Comparison of ENCODE assay signal across 24 cellular contexts in genomic region chr7:21448974-21449373, GRCh38. TPM values are rescaled to one million over a fixed set of nuclear protein-coding genes. Genes with fewer than 3 reads are reported as not detected.
DNase-seq lines count a peak whose midpoint lies in the region; ATAC-seq and TF ChIP-seq lines count a peak whose summit lies in the region.
"Had no signal": no experiment of that assay in that cellular context is flagged by ENCODE, and none has a peak within 500 bp of the region (broad histone marks: within the 10 kb centered on the region; RNA-seq: fewer than 3 reads in every experiment).

No MANE protein-coding gene starts in this region.

- H3K4me3 ChIP-seq in DND-41 (ENCODE audit: low read depth in 1 of 2, low read length in 2 of 2) = no peak overlapping the region
- H3K4me3 ChIP-seq: K562 had no signal

- CTCF ChIA-PET in activated naive CD4-positive, alpha-beta T cell treated with anti-CD3 and anti-CD28 coated beads, Interleukin-2, amount 10 ng/mL, durations not matched to agents 7 days and 5 days (lab: Charles Lee) = no interaction called here

- ATAC-seq in DND-41 (ENCODE audit: insufficient read depth, low read depth) = peak; percentile 72
- no peak for ATAC-seq in stimulated activated memory B cell treated with anti-CD40 and anti-IgM and Interleukin-4, amounts not matched to agents 10 μg/mL and 1 μg/mL and 100 μg/mL, for 72 hours
- ATAC-seq: CD8-positive, alpha-beta T cell; HCT116; K562 had no signal

- H3K27me3 Mint-ChIP-seq in activated naive CD4-positive, alpha-beta T cell treated with anti-CD3 and anti-CD28 coated beads, Interleukin-2, amount 10 ng/mL, durations not matched to agents 7 days and 5 days = no peaks in the 10 kb centered on the region
- no peaks in the 10 kb centered on the region for H3K27me3 Mint-ChIP-seq in stimulated activated memory B cell treated with anti-CD40 and anti-IgM and Interleukin-4, amounts not matched to agents 10 μg/mL and 1 μg/mL and 100 μg/mL, for 72 hours
- H3K27me3 Mint-ChIP-seq in osteocyte (ENCODE audit: unreplicated experiment) = no peaks in the 10 kb centered on the region

- H3K9me3 Mint-ChIP-seq in activated naive CD4-positive, alpha-beta T cell treated with anti-CD3 and anti-CD28 coated beads, Interleukin-2, amount 10 ng/mL, durations not matched to agents 7 days and 5 days = peaks cover 38% of the 10 kb centered on the region
- H3K9me3 Mint-ChIP-seq in stimulated activated memory B cell treated with anti-CD40 and anti-IgM and Interleukin-4, amounts not matched to agents 10 μg/mL and 1 μg/mL and 100 μg/mL, for 72 hours = peaks cover 3% of the 10 kb centered on the region
- H3K9me3 Mint-ChIP-seq in osteocyte (ENCODE audit: unreplicated experiment) = peaks cover 9% of the 10 kb centered on the region

- H3K4me3 Mint-ChIP-seq in activated naive CD4-positive, alpha-beta T cell treated with anti-CD3 and anti-CD28 coated beads, Interleukin-2, amount 10 ng/mL, durations not matched to agents 7 days and 5 days = no peak overlapping the region
- H3K4me3 Mint-ChIP-seq in stimulated activated memory B cell treated with anti-CD40 and anti-IgM and Interleukin-4, amounts not matched to agents 10 μg/mL and 1 μg/mL and 100 μg/mL, for 72 hours = no peak overlapping the region
- H3K4me3 Mint-ChIP-seq in osteocyte (ENCODE audit: unreplicated experiment) = no peak overlapping the region
- H3K4me3 Mint-ChIP-seq: CD8-positive, alpha-beta T cell had no signal

- no peaks in the 10 kb centered on the region for H4K20me1 ChIP-seq in DND-41 (ENCODE audit: insufficient read depth, low read length)

- no peak for DNase-seq in activated naive CD4-positive, alpha-beta T cell treated with anti-CD3 and anti-CD28 coated beads, Interleukin-2, amount 10 ng/mL, durations not matched to agents 7 days and 5 days
- no peak for DNase-seq in activated naive CD4-positive, alpha-beta T cell treated with anti-CD3 and anti-CD28 coated beads, Interleukin-2, amount 50 U/mL, for 16 hours
- DNase-seq in DND-41 = peak; percentile 23
- peak; percentile 27 for DNase-seq in SW480 (ENCODE audit: low spot score)
- DNase-seq in hippocampal formation (lab: John Stamatoyannopoulos, UW) = no peak
- DNase-seq in osteocyte (ENCODE audit: extremely low spot score, unreplicated experiment) = no peak
- DNase-seq: C1 segment of cervical spinal cord; Caco-2; CD8-positive, alpha-beta T cell; EL; GF-D8; GOT3; Kasumi-1; MV-4-11; NCI-H1105; NCI-H146; NCI-H1930; NCI-H2107; NCI-H524; Right ventricle myocardium superior; RPMI8226 had no signal

- no peak for TF ChIP-seq CTCF in DND-41 (IDR thresholded peaks at IDR 0.05; ENCODE audit: borderline replicate concordance, extremely low read depth, low read length, poor library complexity, severe bottlenecking)
- no peak for TF ChIP-seq CTCF in osteocyte (IDR thresholded peaks at IDR 0.05)

- H3K27me3 ChIP-seq in DND-41 (ENCODE audit: insufficient read depth, low read length, poor library complexity) = no peaks in the 10 kb centered on the region

- peaks cover 16% of the 10 kb centered on the region for H3K36me3 ChIP-seq in DND-41 (ENCODE audit: insufficient read depth, low read length)

- no peak overlapping the region for H3K9ac ChIP-seq in DND-41 (ENCODE audit: low read depth, low read length)

- H3K79me2 ChIP-seq in DND-41 (ENCODE audit: insufficient read depth, low read length) = no peaks in the 10 kb centered on the region

- peaks cover 10% of the 10 kb centered on the region for H3K4me1 ChIP-seq in DND-41 (ENCODE audit: insufficient read depth, low read length)
- H3K4me1 ChIP-seq: Caco-2 had no signal

- peaks cover 25% of the 10 kb centered on the region for H3K4me1 Mint-ChIP-seq in activated naive CD4-positive, alpha-beta T cell treated with anti-CD3 and anti-CD28 coated beads, Interleukin-2, amount 10 ng/mL, durations not matched to agents 7 days and 5 days
- peaks cover 37% of the 10 kb centered on the region for H3K4me1 Mint-ChIP-seq in stimulated activated memory B cell treated with anti-CD40 and anti-IgM and Interleukin-4, amounts not matched to agents 10 μg/mL and 1 μg/mL and 100 μg/mL, for 72 hours
- no peaks in the 10 kb centered on the region for H3K4me1 Mint-ChIP-seq in osteocyte (ENCODE audit: unreplicated experiment)

- peak overlapping the region; percentile 12 for H3K27ac Mint-ChIP-seq in activated naive CD4-positive, alpha-beta T cell treated with anti-CD3 and anti-CD28 coated beads, Interleukin-2, amount 10 ng/mL, durations not matched to agents 7 days and 5 days
- H3K27ac Mint-ChIP-seq in stimulated activated memory B cell treated with anti-CD40 and anti-IgM and Interleukin-4, amounts not matched to agents 10 μg/mL and 1 μg/mL and 100 μg/mL, for 72 hours = peak overlapping the region; percentile 44
- no peak overlapping the region for H3K27ac Mint-ChIP-seq in osteocyte (ENCODE audit: unreplicated experiment)
- H3K27ac Mint-ChIP-seq: CD8-positive, alpha-beta T cell had no signal

- no peak overlapping the region for H3K27ac ChIP-seq in DND-41 (ENCODE audit: low read length)

- no peak overlapping the region for H3K4me2 ChIP-seq in DND-41 (ENCODE audit: insufficient read depth, low read length)

- peaks cover 79% of the 10 kb centered on the region for H3K36me3 Mint-ChIP-seq in activated naive CD4-positive, alpha-beta T cell treated with anti-CD3 and anti-CD28 coated beads, Interleukin-2, amount 10 ng/mL, durations not matched to agents 7 days and 5 days
- H3K36me3 Mint-ChIP-seq in stimulated activated memory B cell treated with anti-CD40 and anti-IgM and Interleukin-4, amounts not matched to agents 10 μg/mL and 1 μg/mL and 100 μg/mL, for 72 hours = peaks cover 44% of the 10 kb centered on the region
- peaks cover 7% of the 10 kb centered on the region for H3K36me3 Mint-ChIP-seq in osteocyte (ENCODE audit: unreplicated experiment)

- peaks cover 33% of the 10 kb centered on the region for H3K9me3 ChIP-seq in DND-41 (ENCODE audit: insufficient read depth, low read length, severe bottlenecking)

- H2AFZ ChIP-seq in DND-41 (ENCODE audit: low read depth, low read length) = no peak overlapping the region

RNA-seq across cellular contexts. Expression of gene SP4, which starts 21.1 kb away (rescaled TPM):
- 6.4 and 9.6 TPM in 2 replicates for total RNA-seq in osteocyte

Comparison
In these comparisons a context has a peak if more than half of its experiments do, and no peak if none do; other contexts are left out.
1. DNase-seq: peak in DND-41 (single experiment) and SW480 (single experiment); none in activated naive CD4-positive, alpha-beta T cell treated with anti-CD3 and anti-CD28 coated beads, Interleukin-2, amount 10 ng/mL, durations not matched to agents 7 days and 5 days (single experiment), activated naive CD4-positive, alpha-beta T cell treated with anti-CD3 and anti-CD28 coated beads, Interleukin-2, amount 50 U/mL, for 16 hours (single experiment), hippocampal formation (0 of 2) and osteocyte (single experiment).